In the genomic region with DNA sequence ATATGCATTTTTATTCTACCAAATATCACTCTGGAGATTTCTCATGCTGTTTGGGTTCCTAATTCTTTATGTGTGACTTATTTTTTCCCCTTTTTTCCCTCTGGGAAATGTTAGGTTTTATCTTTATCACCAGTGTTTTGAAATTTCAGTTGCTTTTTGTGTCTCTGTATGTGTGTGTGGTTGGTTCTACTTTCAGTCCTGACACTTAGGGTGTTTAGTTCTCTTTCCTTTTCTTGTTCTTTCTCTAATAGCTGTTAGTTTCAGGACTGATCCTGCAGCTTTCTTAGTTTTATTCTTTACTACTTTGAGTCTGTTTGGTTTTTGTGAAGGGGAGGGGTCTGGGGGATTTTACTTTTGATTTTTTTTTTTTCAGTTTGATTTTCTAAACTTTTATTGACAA, we compare ENCODE assay signal across 10 cellular contexts. TPM values are rescaled to one million over a fixed set of nuclear protein-coding genes. Genes with fewer than 3 reads are reported as not detected.
DNase-seq lines count a peak whose midpoint lies in the region; ATAC-seq and TF ChIP-seq lines count a peak whose summit lies in the region.
"Had no signal": no experiment of that assay in that cellular context is flagged by ENCODE, and none has a peak within 500 bp of the region (broad histone marks: within the 10 kb centered on the region; RNA-seq: fewer than 3 reads in every experiment).

No MANE protein-coding gene starts in this region.

- intact Hi-C loops in CD4-positive, alpha-beta T cell (cut with DNase I, micrococcal nuclease) = no loop called here
- intact Hi-C loops in posterior cingulate gyrus (cut with DNase I) = no loop called here

- CTCF ChIA-PET in CD4-positive, alpha-beta T cell (lab: Charles Lee) = no interaction called here
- CTCF ChIA-PET in WTC11 (lab: Charles Lee) = no interaction called here

- H3K9me3 Mint-ChIP-seq in CD4-positive, alpha-beta T cell = no peaks in the 10 kb centered on the region
- H3K9me3 Mint-ChIP-seq in WTC11 = 0 out of 2 replicates have a peak, but pooled peaks cover 3% of the 10 kb centered on the region

- H3K4me3 Mint-ChIP-seq in CD4-positive, alpha-beta T cell = peak overlapping the region; percentile 12
- no peak overlapping the region for H3K4me3 Mint-ChIP-seq in WTC11

- H3K9me3 ChIP-seq in CD4-positive, alpha-beta T cell (ENCODE audit: control insufficient read depth, low read length) = no peaks in the 10 kb centered on the region

- H3K36me3 Mint-ChIP-seq in CD4-positive, alpha-beta T cell (ENCODE audit: low read depth) = peaks cover 64% of the 10 kb centered on the region
- peaks cover 21% of the 10 kb centered on the region for H3K36me3 Mint-ChIP-seq in WTC11

- no peak for ATAC-seq in CD4-positive, alpha-beta T cell (ENCODE audit: poor library complexity)
- ATAC-seq in HG02938 (IDR thresholded peaks at IDR 0.05; ENCODE audit: unreplicated experiment) = peak; percentile 94
- no peak for ATAC-seq in WTC11

- H3K27ac Mint-ChIP-seq in CD4-positive, alpha-beta T cell = no peak overlapping the region
- peak overlapping the region; percentile 76 for H3K27ac Mint-ChIP-seq in WTC11
- H3K27ac Mint-ChIP-seq: progenitor cell of endocrine pancreas had no signal

- H3K27me3 ChIP-seq in CD4-positive, alpha-beta T cell (ENCODE audit: control insufficient read depth, insufficient read depth, low read length) = no peaks in the 10 kb centered on the region

- H3K27me3 Mint-ChIP-seq in CD4-positive, alpha-beta T cell = no peaks in the 10 kb centered on the region
- H3K27me3 Mint-ChIP-seq in WTC11 (ENCODE audit: low read depth) = no peaks in the 10 kb centered on the region
- H3K27me3 Mint-ChIP-seq: progenitor cell of endocrine pancreas had no signal

- no peak overlapping the region for H3K27ac ChIP-seq in CD4-positive, alpha-beta T cell (ENCODE audit: low read depth, low read length)

- DNase-seq in CD4-positive, alpha-beta T cell = no peak
- DNase-seq in GM19238 (ENCODE audit: insufficient read length, low spot score) = peak; percentile 10
- DNase-seq in WTC11 (ENCODE audit: low spot score) = no peak
- no peak for DNase-seq in pons (ENCODE audit: low spot score)
- DNase-seq in NCI-H1105 treated with DMSO at 0.1 percent for 48 hours (lab: John Stamatoyannopoulos, UW) = no peak
- DNase-seq in globus pallidus (ENCODE audit: low spot score) = no peak
- no peak for DNase-seq in posterior cingulate gyrus
- DNase-seq: stimulated activated naive CD4-positive, alpha-beta T cell had no signal

- peaks cover 77% of the 10 kb centered on the region for H3K4me1 Mint-ChIP-seq in CD4-positive, alpha-beta T cell (ENCODE audit: low read depth)
- H3K4me1 Mint-ChIP-seq in WTC11 = peaks cover 59% of the 10 kb centered on the region

- POLR2A ChIA-PET in CD4-positive, alpha-beta T cell (lab: Charles Lee) = no interaction called here
- POLR2A ChIA-PET in WTC11 (lab: Charles Lee) = no interaction called here

- TF ChIP-seq CTCF in CD4-positive, alpha-beta T cell (IDR thresholded peaks at IDR 0.05) = no peak
- TF ChIP-seq CTCF in WTC11 (IDR thresholded peaks at IDR 0.05) = no peak

TF ChIP-seq in WTC11, 78 proteins besides CTCF, POLR2A, EP300 and RAD21 (continues in another document):
- TF ChIP-seq IRF1 (CRISPR knock-in tag; IDR thresholded peaks at IDR 0.05) (no peak), ETV6 (CRISPR knock-in tag; IDR thresholded peaks at IDR 0.05) (no peak), ZNF232 (CRISPR knock-in tag; IDR thresholded peaks at IDR 0.05) (no peak), GABPB1 (CRISPR knock-in tag; IDR thresholded peaks at IDR 0.05) (no peak)
- TF ChIP-seq, protein P1, sequence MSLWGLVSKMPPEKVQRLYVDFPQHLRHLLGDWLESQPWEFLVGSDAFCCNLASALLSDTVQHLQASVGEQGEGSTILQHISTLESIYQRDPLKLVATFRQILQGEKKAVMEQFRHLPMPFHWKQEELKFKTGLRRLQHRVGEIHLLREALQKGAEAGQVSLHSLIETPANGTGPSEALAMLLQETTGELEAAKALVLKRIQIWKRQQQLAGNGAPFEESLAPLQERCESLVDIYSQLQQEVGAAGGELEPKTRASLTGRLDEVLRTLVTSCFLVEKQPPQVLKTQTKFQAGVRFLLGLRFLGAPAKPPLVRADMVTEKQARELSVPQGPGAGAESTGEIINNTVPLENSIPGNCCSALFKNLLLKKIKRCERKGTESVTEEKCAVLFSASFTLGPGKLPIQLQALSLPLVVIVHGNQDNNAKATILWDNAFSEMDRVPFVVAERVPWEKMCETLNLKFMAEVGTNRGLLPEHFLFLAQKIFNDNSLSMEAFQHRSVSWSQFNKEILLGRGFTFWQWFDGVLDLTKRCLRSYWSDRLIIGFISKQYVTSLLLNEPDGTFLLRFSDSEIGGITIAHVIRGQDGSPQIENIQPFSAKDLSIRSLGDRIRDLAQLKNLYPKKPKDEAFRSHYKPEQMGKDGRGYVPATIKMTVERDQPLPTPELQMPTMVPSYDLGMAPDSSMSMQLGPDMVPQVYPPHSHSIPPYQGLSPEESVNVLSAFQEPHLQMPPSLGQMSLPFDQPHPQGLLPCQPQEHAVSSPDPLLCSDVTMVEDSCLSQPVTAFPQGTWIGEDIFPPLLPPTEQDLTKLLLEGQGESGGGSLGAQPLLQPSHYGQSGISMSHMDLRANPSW (CRISPR knock-in tag; conservative IDR thresholded peaks at IDR 0.05; ENCODE audit: low read depth) = no peak
- TF ChIP-seq, protein P2, sequence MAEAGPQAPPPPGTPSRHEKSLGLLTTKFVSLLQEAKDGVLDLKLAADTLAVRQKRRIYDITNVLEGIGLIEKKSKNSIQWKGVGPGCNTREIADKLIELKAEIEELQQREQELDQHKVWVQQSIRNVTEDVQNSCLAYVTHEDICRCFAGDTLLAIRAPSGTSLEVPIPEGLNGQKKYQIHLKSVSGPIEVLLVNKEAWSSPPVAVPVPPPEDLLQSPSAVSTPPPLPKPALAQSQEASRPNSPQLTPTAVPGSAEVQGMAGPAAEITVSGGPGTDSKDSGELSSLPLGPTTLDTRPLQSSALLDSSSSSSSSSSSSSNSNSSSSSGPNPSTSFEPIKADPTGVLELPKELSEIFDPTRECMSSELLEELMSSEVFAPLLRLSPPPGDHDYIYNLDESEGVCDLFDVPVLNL (CRISPR knock-in tag; IDR thresholded peaks at IDR 0.05; ENCODE audit: borderline replicate concordance, low read depth) = no peak
- TF ChIP-seq, protein P3, sequence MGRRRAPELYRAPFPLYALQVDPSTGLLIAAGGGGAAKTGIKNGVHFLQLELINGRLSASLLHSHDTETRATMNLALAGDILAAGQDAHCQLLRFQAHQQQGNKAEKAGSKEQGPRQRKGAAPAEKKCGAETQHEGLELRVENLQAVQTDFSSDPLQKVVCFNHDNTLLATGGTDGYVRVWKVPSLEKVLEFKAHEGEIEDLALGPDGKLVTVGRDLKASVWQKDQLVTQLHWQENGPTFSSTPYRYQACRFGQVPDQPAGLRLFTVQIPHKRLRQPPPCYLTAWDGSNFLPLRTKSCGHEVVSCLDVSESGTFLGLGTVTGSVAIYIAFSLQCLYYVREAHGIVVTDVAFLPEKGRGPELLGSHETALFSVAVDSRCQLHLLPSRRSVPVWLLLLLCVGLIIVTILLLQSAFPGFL (CRISPR knock-in tag; IDR thresholded peaks at IDR 0.05; ENCODE audit: borderline replicate concordance) = no peak
- TF ChIP-seq, protein P4, sequence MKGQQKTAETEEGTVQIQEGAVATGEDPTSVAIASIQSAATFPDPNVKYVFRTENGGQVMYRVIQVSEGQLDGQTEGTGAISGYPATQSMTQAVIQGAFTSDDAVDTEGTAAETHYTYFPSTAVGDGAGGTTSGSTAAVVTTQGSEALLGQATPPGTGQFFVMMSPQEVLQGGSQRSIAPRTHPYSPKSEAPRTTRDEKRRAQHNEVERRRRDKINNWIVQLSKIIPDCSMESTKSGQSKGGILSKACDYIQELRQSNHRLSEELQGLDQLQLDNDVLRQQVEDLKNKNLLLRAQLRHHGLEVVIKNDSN (CRISPR knock-in tag; IDR thresholded peaks at IDR 0.05) = no peak
- TF ChIP-seq, protein P5, sequence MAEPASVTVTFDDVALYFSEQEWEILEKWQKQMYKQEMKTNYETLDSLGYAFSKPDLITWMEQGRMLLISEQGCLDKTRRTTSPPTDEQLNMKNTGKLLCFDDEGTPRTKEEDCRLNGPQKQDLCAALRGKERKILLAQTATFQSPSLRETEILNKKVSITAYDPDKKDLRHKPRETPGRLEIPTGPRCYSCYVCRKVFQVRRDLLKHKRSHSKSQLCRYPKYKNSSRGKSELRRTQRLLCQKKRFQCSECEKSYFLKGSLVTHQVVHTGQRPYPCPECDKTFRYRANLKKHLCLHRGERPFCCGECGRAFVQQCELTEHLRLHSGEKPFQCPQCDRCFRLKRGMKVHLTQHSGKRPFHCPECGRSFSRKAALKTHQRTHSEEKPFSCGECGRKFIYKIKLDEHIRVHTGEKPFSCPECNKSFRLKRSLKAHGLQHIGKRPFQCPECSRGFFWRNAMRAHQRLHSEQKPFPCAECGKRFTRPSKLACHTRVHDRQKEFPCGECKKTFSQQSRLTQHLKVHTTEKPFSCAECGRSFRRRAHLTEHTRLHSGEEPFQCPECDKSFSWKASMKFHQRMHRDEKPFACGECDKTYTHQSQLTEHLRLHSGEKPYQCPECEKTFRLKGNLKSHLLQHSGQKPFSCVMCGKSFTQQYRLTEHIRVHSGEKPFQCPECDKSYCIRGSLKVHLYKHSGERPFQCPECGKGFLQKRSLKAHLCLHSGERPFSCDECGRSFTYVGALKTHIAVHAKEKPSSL (CRISPR knock-in tag; conservative IDR thresholded peaks at IDR 0.05) = no peak
- TF ChIP-seq, protein P6, sequence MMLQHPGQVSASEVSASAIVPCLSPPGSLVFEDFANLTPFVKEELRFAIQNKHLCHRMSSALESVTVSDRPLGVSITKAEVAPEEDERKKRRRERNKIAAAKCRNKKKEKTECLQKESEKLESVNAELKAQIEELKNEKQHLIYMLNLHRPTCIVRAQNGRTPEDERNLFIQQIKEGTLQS (CRISPR knock-in tag; conservative IDR thresholded peaks at IDR 0.05) = no peak

RNA-seq across cellular contexts. Expression of gene PPM1B, which starts 23.1 kb away (rescaled TPM):
- total RNA-seq in CD4-positive, alpha-beta T cell = 10 to 100 TPM; 87.3 to 89.6 TPM
- total RNA-seq in WTC11 (2021) = 94.2 to 102 TPM (median 96.4 TPM) in 3 replicates
